8 cellular contexts compared by ENCODE assay signal in genomic region chrX:124406294-124407013, GRCh38.
DNase-seq lines count a peak whose midpoint lies in the region; ATAC-seq and TF ChIP-seq lines count a peak whose summit lies in the region.

No MANE protein-coding gene starts in this region.

- no peaks in the 10 kb centered on the region for H3K36me3 ChIP-seq in right lobe of liver

- H3K4me1 ChIP-seq in right lobe of liver = peaks cover 0 to 5% (median 0%) of the 10 kb centered on the region in 4 donors

- intact Hi-C loops in right lobe of liver (cut with DNase I) = no loop called here

- H3K27me3 ChIP-seq in right lobe of liver = no peaks in the 10 kb centered on the region

- no peak overlapping the region for H3K27ac ChIP-seq in right lobe of liver

- peak; percentile 56 for DNase-seq in NK-92 treated with Interleukin-12 subunit alpha and Interleukin-12 subunit beta, amount 100 ng/mL, for 24 hours (lab: John Stamatoyannopoulos, UW)
- no peak for DNase-seq in NK-92 (lab: John Stamatoyannopoulos, UW; ENCODE audit: unreplicated experiment)
- DNase-seq in NCI-H2171 (lab: John Stamatoyannopoulos, UW) = peak; percentile 1
- DNase-seq in cerebellar cortex (ENCODE audit: low spot score) = peak; percentile 69
- DNase-seq in right lobe of liver = peak in 2 of 3 donors; percentile 30 to 45
- peak; percentile 5 for DNase-seq in stimulated activated CD8-positive, alpha-beta memory T cell treated with anti-CD3 and anti-CD28 coated beads, Interleukin-15, amount 100 ng/mL, for 1 hour (ENCODE audit: low read depth)

- no peaks in the 10 kb centered on the region for H3K9me3 ChIP-seq in right lobe of liver

- WGBS in right lobe of liver (ENCODE audit: insufficient coverage, low coverage, low lambda C conversion rate, missing lambda C conversion rate) = 11% methylated on average over 10 of the region's 12 CpGs

- ATAC-seq in HG02870 (IDR thresholded peaks at IDR 0.05; ENCODE audit: unreplicated experiment) (peak; percentile 92), right lobe of liver (peak; percentile 89 to 95 (median 93))
- peak; percentile 97 for ATAC-seq in activated CD4-positive, CD25-positive, alpha-beta regulatory T cell treated with anti-CD3 and anti-CD28 coated beads, Interleukin-2, amount 50 U/mL, for 24 hours

- no peak for TF ChIP-seq POLR2A in right lobe of liver (IDR thresholded peaks at IDR 0.05)

- H3K4me3 ChIP-seq in right lobe of liver = no peak overlapping the region

- peak; percentile 60 to 65 (median 60) for TF ChIP-seq CTCF in right lobe of liver (IDR thresholded peaks at IDR 0.05)
